1 cellular context compared by ENCODE assay signal in genomic region chr2:65388051-65388531, GRCh38.
TF ChIP-seq lines count a peak whose summit lies in the region.

No MANE protein-coding gene starts in this region.

TF ChIP-seq in GM12878, 131 proteins besides CTCF, POLR2A, EP300 and RAD21 (continued from another document):
- TF ChIP-seq SMARCA5 (IDR thresholded peaks at IDR 0.05) (peak; percentile 47; the same call in 1 of the 2 replicates), STAT3 (IDR thresholded peaks at IDR 0.05; ENCODE audit: low read depth, low read length) (no peak), ZNF687 (IDR thresholded peaks at IDR 0.05) (peak; percentile 84), PML (IDR thresholded peaks at IDR 0.05; ENCODE audit: low read length) (0 out of 2 replicates have a peak, but pooled peaks have one; percentile 23), POU2F2 (IDR thresholded peaks at IDR 0.05; ENCODE audit: borderline replicate concordance, low read depth, low read length) (peak; percentile 70; the same call in 2 of the 3 replicates), MTA2 (IDR thresholded peaks at IDR 0.05; ENCODE audit: low read depth) (peak; percentile 77; the same call in 1 of the 2 replicates), LARP7 (IDR thresholded peaks at IDR 0.05) (no peak), ATF7 (IDR thresholded peaks at IDR 0.05; ENCODE audit: low read depth) (peak; percentile 90), PKNOX1 (IDR thresholded peaks at IDR 0.05) (no peak), TCF3 (IDR thresholded peaks at IDR 0.05; ENCODE audit: borderline replicate concordance, insufficient read depth, low read depth, low read length) (0 out of 2 replicates have a peak, but pooled peaks have one; percentile 66), ELK1 (IDR thresholded peaks at IDR 0.05; ENCODE audit: low read depth, low read length) (no peak), CBFB (IDR thresholded peaks at IDR 0.05; ENCODE audit: low read depth) (peak; percentile 32; the same call in 1 of the 2 replicates)
